ENCODE assay signal across 1 cellular context in the genomic region with DNA sequence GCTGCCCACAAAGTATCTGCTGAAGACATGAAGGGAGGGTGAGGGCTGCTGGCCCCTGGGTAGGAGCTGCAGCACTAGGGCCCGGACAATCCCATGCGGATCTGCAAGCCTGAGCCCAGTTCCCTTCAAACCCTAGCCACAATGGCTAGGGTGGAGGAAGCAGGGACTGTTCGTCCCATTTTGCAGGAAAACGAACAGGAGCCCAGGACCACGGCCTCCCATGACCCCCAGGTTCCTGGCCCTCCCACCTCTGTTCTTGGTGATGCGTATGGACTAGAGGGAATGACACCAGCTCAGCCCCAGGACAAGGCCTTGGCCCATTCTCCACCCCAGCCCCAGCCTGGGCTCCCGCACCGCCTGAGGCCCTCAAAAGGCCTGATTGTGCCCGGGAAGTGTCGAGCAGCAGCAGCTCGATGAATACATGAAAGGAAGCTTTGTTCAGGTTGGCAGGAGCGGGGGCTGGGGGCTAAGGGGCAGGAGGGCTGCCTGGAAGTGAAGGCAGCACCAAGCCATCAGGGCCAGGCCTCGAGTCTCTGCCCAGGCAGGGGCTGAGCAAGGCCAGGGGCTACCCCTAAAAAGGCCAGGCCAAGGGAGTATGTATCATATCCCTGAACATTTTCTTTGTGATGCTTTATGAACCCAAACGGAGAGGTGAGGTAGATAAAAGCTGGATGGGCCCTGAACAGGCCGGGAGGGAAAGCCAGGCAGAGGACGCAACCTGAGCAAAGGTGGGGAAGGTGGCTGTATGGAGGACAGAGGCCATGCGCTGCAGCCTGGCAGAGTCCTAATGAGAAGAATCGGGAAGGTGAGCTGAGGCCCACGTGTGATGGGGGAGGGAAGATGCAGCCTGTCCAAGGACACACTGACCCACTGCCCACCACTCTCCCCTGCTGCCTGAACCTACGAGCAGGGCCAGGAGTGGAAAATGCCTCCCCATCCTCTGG.
TF ChIP-seq lines count a peak whose summit lies in the region.

No MANE protein-coding gene starts in this region.

TF ChIP-seq in IMR-90, 13 proteins besides CTCF, POLR2A, EP300 and RAD21:
- TF ChIP-seq CHD1 (IDR thresholded peaks at IDR 0.05; ENCODE audit: low read depth, low read length) (no peak), CEBPB (IDR thresholded peaks at IDR 0.05; ENCODE audit: low read depth, low read length) (no peak), FOS (IDR thresholded peaks at IDR 0.05; ENCODE audit: low read depth, low read length) (no peak), SMC3 (IDR thresholded peaks at IDR 0.05; ENCODE audit: low read depth, low read length) (no peak), MAZ (IDR thresholded peaks at IDR 0.05; ENCODE audit: borderline replicate concordance, low read depth, low read length) (no peak), MXI1 (IDR thresholded peaks at IDR 0.05; ENCODE audit: borderline replicate concordance, low read depth, low read length) (no peak)
- TF ChIP-seq, protein P1, sequence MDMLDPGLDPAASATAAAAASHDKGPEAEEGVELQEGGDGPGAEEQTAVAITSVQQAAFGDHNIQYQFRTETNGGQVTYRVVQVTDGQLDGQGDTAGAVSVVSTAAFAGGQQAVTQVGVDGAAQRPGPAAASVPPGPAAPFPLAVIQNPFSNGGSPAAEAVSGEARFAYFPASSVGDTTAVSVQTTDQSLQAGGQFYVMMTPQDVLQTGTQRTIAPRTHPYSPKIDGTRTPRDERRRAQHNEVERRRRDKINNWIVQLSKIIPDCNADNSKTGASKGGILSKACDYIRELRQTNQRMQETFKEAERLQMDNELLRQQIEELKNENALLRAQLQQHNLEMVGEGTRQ (IDR thresholded peaks at IDR 0.05; ENCODE audit: low read depth, low read length) = no peak
- TF ChIP-seq, protein P2, sequence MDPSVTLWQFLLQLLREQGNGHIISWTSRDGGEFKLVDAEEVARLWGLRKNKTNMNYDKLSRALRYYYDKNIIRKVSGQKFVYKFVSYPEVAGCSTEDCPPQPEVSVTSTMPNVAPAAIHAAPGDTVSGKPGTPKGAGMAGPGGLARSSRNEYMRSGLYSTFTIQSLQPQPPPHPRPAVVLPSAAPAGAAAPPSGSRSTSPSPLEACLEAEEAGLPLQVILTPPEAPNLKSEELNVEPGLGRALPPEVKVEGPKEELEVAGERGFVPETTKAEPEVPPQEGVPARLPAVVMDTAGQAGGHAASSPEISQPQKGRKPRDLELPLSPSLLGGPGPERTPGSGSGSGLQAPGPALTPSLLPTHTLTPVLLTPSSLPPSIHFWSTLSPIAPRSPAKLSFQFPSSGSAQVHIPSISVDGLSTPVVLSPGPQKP (IDR thresholded peaks at IDR 0.05; ENCODE audit: borderline replicate concordance, low read depth, low read length) = no peak
